ENCODE assay signal across 1 cellular context in the genomic region with DNA sequence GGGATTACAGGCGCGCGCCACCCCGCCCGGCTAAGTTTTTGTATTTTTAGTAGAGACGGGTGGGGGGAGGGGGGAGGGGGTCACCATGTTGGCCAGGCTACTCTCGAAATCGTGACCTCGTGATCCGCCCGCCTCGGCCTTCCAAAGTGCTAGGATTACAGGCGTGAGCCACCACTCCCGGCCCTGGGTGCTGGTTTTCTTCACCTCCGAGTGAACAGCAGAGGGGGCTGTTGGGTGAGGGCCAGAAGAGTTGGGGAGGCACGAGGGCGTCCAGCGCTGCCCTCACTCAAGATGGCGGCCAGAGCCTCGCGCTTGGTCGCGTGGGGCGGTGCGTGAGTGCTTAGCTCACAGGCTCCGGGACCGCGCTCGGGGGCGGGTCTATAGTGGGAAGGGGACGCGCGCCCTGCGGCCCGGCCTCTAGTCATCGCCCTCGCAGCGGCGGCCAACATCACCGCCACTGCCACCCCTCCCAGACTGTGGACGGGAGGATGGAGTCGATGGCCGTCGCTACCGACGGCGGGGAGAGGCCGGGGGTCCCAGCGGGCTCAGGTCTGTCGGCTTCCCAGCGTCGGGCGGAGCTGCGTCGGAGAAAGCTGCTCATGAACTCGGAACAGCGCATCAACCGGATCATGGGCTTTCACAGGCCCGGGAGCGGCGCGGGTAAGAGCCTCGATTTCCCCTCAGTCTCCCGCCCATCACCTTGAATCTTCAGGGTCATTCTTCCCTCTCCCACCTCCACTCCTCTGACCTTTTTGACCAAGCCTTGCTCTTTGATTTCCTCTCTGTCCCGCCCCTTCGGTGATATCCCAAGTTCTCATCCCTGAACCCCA.
TF ChIP-seq lines count a peak whose summit lies in the region.

TSS of gene CAMLG (plus strand) at position 416 of the 830 bp plus-strand sequence. CDS start at position 489, 73 bp downstream.

TF ChIP-seq in HepG2, 621 proteins besides CTCF, POLR2A, EP300 and RAD21 (continued from another document and continues in another):
- TF ChIP-seq RERE (CRISPR knock-in tag; IDR thresholded peaks at IDR 0.05; ENCODE audit: low read depth) (no peak), HINFP (CRISPR knock-in tag; IDR thresholded peaks at IDR 0.05; ENCODE audit: low read depth) (no peak), ZIK1 (CRISPR knock-in tag; IDR thresholded peaks at IDR 0.05; ENCODE audit: borderline replicate concordance, low read depth) (peak; percentile 79; the same call in 1 of the 2 replicates), ZFP36L1 (CRISPR knock-in tag; IDR thresholded peaks at IDR 0.05) (no peak), ASH2L (IDR thresholded peaks at IDR 0.05; ENCODE audit: insufficient read length, low read depth, low read length) (peak; percentile 69), ZNF552 (CRISPR knock-in tag; IDR thresholded peaks at IDR 0.05; ENCODE audit: borderline replicate concordance) (peak; percentile 76), ZNF629 (CRISPR knock-in tag; conservative IDR thresholded peaks at IDR 0.05) (peak; percentile 67), ZNF205 (CRISPR knock-in tag; IDR thresholded peaks at IDR 0.05) (no peak; the same call in 1 of the 2 replicates), HDAC1 (CRISPR knock-in tag; IDR thresholded peaks at IDR 0.05) (peak; percentile 75), ZNF550 (CRISPR knock-in tag; IDR thresholded peaks at IDR 0.05; ENCODE audit: borderline replicate concordance) (peak; percentile 98; the same call in 1 of the 2 replicates), DRAP1 (CRISPR knock-in tag; IDR thresholded peaks at IDR 0.05) (peak; percentile 78), SRSF1 (optimal IDR thresholded peaks at IDR 0.05; ENCODE audit: low read depth, low read length) (peak; percentile 35), HNRNPH1 (optimal IDR thresholded peaks at IDR 0.05; ENCODE audit: low read depth, low read length) (no peak), RFXAP (CRISPR knock-in tag; IDR thresholded peaks at IDR 0.05; ENCODE audit: borderline replicate concordance) (peak; percentile 82; the same call in 1 of the 2 replicates), ZBTB7A (CRISPR knock-in tag; IDR thresholded peaks at IDR 0.05) (peak; percentile 22; the same call in 1 of the 2 replicates), ZSCAN5A (CRISPR knock-in tag; IDR thresholded peaks at IDR 0.05; ENCODE audit: borderline replicate concordance) (peak; percentile 87; the same call in 1 of the 2 replicates), ZNF883 (CRISPR knock-in tag; IDR thresholded peaks at IDR 0.05; ENCODE audit: not compliant biosample characterization) (peak; percentile 86), MAZ (IDR thresholded peaks at IDR 0.05; ENCODE audit: borderline replicate concordance, low read depth, low read length) (no peak; the same call in 1 of the 2 replicates), MAZ (CRISPR knock-in tag; IDR thresholded peaks at IDR 0.05; ENCODE audit: low read depth) (peak; percentile 95), ZBTB21 (CRISPR knock-in tag; IDR thresholded peaks at IDR 0.05) (peak; percentile 96), EED (CRISPR knock-in tag; IDR thresholded peaks at IDR 0.05) (peak; percentile 93; the same call in 1 of the 2 replicates), POLR2AphosphoS2 (IDR thresholded peaks at IDR 0.05; ENCODE audit: low read depth, low read length) (no peak), TCF7 (IDR thresholded peaks at IDR 0.05; ENCODE audit: low read depth) (no peak), MEF2D (CRISPR knock-in tag; IDR thresholded peaks at IDR 0.05) (no peak), ZNF430 (CRISPR knock-in tag; IDR thresholded peaks at IDR 0.05) (peak; percentile 76), HMG20A (CRISPR knock-in tag; IDR thresholded peaks at IDR 0.05; ENCODE audit: borderline replicate concordance) (peak; percentile 38; the same call in 1 of the 2 replicates), ELK4 (CRISPR knock-in tag; IDR thresholded peaks at IDR 0.05; ENCODE audit: borderline replicate concordance) (no peak), SMAD1 (CRISPR knock-in tag; IDR thresholded peaks at IDR 0.05; ENCODE audit: borderline replicate concordance, low read depth) (peak; percentile 93; the same call in 1 of the 2 replicates), ZNF615 (CRISPR knock-in tag; IDR thresholded peaks at IDR 0.05; ENCODE audit: borderline replicate concordance) (peak; percentile 87; the same call in 1 of the 2 replicates)
- TF ChIP-seq, protein P1, sequence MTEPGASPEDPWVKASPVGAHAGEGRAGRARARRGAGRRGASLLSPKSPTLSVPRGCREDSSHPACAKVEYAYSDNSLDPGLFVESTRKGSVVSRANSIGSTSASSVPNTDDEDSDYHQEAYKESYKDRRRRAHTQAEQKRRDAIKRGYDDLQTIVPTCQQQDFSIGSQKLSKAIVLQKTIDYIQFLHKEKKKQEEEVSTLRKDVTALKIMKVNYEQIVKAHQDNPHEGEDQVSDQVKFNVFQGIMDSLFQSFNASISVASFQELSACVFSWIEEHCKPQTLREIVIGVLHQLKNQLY (CRISPR knock-in tag; IDR thresholded peaks at IDR 0.05): peak; percentile 82
- TF ChIP-seq, protein P2, sequence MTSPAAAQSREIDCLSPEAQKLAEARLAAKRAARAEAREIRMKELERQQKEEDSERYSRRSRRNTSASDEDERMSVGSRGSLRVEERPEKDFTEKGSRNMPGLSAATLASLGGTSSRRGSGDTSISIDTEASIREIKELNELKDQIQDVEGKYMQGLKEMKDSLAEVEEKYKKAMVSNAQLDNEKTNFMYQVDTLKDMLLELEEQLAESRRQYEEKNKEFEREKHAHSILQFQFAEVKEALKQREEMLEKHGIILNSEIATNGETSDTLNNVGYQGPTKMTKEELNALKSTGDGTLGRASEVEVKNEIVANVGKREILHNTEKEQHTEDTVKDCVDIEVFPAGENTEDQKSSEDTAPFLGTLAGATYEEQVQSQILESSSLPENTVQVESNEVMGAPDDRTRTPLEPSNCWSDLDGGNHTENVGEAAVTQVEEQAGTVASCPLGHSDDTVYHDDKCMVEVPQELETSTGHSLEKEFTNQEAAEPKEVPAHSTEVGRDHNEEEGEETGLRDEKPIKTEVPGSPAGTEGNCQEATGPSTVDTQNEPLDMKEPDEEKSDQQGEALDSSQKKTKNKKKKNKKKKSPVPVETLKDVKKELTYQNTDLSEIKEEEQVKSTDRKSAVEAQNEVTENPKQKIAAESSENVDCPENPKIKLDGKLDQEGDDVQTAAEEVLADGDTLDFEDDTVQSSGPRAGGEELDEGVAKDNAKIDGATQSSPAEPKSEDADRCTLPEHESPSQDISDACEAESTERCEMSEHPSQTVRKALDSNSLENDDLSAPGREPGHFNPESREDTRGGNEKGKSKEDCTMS (CRISPR knock-in tag; conservative IDR thresholded peaks at IDR 0.05): no peak
- TF ChIP-seq, protein P3, sequence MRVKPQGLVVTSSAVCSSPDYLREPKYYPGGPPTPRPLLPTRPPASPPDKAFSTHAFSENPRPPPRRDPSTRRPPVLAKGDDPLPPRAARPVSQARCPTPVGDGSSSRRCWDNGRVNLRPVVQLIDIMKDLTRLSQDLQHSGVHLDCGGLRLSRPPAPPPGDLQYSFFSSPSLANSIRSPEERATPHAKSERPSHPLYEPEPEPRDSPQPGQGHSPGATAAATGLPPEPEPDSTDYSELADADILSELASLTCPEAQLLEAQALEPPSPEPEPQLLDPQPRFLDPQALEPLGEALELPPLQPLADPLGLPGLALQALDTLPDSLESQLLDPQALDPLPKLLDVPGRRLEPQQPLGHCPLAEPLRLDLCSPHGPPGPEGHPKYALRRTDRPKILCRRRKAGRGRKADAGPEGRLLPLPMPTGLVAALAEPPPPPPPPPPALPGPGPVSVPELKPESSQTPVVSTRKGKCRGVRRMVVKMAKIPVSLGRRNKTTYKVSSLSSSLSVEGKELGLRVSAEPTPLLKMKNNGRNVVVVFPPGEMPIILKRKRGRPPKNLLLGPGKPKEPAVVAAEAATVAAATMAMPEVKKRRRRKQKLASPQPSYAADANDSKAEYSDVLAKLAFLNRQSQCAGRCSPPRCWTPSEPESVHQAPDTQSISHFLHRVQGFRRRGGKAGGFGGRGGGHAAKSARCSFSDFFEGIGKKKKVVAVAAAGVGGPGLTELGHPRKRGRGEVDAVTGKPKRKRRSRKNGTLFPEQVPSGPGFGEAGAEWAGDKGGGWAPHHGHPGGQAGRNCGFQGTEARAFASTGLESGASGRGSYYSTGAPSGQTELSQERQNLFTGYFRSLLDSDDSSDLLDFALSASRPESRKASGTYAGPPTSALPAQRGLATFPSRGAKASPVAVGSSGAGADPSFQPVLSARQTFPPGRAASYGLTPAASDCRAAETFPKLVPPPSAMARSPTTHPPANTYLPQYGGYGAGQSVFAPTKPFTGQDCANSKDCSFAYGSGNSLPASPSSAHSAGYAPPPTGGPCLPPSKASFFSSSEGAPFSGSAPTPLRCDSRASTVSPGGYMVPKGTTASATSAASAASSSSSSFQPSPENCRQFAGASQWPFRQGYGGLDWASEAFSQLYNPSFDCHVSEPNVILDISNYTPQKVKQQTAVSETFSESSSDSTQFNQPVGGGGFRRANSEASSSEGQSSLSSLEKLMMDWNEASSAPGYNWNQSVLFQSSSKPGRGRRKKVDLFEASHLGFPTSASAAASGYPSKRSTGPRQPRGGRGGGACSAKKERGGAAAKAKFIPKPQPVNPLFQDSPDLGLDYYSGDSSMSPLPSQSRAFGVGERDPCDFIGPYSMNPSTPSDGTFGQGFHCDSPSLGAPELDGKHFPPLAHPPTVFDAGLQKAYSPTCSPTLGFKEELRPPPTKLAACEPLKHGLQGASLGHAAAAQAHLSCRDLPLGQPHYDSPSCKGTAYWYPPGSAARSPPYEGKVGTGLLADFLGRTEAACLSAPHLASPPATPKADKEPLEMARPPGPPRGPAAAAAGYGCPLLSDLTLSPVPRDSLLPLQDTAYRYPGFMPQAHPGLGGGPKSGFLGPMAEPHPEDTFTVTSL (CRISPR knock-in tag; IDR thresholded peaks at IDR 0.05; ENCODE audit: borderline replicate concordance): no peak
- TF ChIP-seq, protein P4, sequence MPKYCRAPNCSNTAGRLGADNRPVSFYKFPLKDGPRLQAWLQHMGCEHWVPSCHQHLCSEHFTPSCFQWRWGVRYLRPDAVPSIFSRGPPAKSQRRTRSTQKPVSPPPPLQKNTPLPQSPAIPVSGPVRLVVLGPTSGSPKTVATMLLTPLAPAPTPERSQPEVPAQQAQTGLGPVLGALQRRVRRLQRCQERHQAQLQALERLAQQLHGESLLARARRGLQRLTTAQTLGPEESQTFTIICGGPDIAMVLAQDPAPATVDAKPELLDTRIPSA (CRISPR knock-in tag; IDR thresholded peaks at IDR 0.05; ENCODE audit: borderline replicate concordance): peak; percentile 76; the same call in 1 of the 2 replicates
